In genomic region chr10:30786131-30786530, GRCh38 we compare ENCODE assay signal across 9 cellular contexts.
DNase-seq lines count a peak whose midpoint lies in the region; ATAC-seq, FAIRE-seq and TF ChIP-seq lines count a peak whose summit lies in the region.
"Had no signal": no experiment of that assay in that cellular context is flagged by ENCODE, and none has a peak within 500 bp of the region (broad histone marks: within the 10 kb centered on the region; RNA-seq: fewer than 3 reads in every experiment).

No MANE protein-coding gene starts in this region.

- no peak for DNase-seq in CD4-positive, alpha-beta memory T cell
- DNase-seq in LHCN-M2 (ENCODE audit: low read depth) (peak; percentile 89), endothelial cell of umbilical vein (ENCODE audit: low read depth, low spot score) (no peak), psoas muscle (no peak), posterior vena cava (ENCODE audit: low spot score) (no peak), GDM1 (lab: John Stamatoyannopoulos, UW) (no peak), NCI-H526 treated with DMSO at 0.1 percent for 48 hours (lab: John Stamatoyannopoulos, UW) (no peak)
- no peak for DNase-seq in activated CD8-positive, alpha-beta memory T cell treated with anti-CD3 and anti-CD28 coated beads, Interleukin-2, amount 50 U/mL, for 48 hours
- DNase-seq: NCI-H1092 treated with DMSO at 0.1 percent for 48 hours had no signal

- H3K9ac ChIP-seq in endothelial cell of umbilical vein (replicated peaks; ENCODE audit: extremely low read depth, insufficient read depth, low read length) = no peak overlapping the region

- peaks cover 31% of the 10 kb centered on the region for H3K4me1 ChIP-seq in CD4-positive, alpha-beta memory T cell (ENCODE audit: insufficient read depth, low read length)
- peaks cover 46% of the 10 kb centered on the region for H3K4me1 ChIP-seq in endothelial cell of umbilical vein (ENCODE audit: control insufficient read depth, extremely low read depth, insufficient read depth, low read length)
- peaks cover 20% of the 10 kb centered on the region for H3K4me1 ChIP-seq in psoas muscle

- no TSS peak for BruUV-seq in endothelial cell of umbilical vein (replicated peaks; lab: Mats Ljungman, UMichigan)

- peak; percentile 24 for FAIRE-seq in endothelial cell of umbilical vein (lab: Jason Lieb, UNC)

- H2AFZ ChIP-seq in endothelial cell of umbilical vein (ENCODE audit: low read depth, low read length) = no peak overlapping the region

- peak overlapping the region in 6 of 7 donors; percentile 4 to 62 (median 46) for H3K27ac Mint-ChIP-seq in CD4-positive, alpha-beta memory T cell

- H3K4me3 Mint-ChIP-seq in CD4-positive, alpha-beta memory T cell = peak overlapping the region; percentile 36 to 85 (median 66)

- no peak for TF ChIP-seq POLR2A in endothelial cell of umbilical vein (IDR thresholded peaks at IDR 0.05; ENCODE audit: low read depth, low read length)

- H3K9me3 Mint-ChIP-seq in CD4-positive, alpha-beta memory T cell = peaks cover 0 to 2% (median 0%) of the 10 kb centered on the region in 8 donors

- intact Hi-C loops in CD4-positive, alpha-beta memory T cell (cut with micrococcal nuclease) = no loop called here
- intact Hi-C loops in endothelial cell of umbilical vein (cut with micrococcal nuclease) (no loop called here), psoas muscle (cut with DNase I) (loop anchor here (10.0 kb wide), 6 partner anchors 249 to 1019 kb away; partner anchors contain the start of genes ZEB1 (in 1 of the 2) and ZNF438 (in 1 of the 2)), posterior vena cava (cut with DNase I) (loop anchor here in 1 of 2 donors (10.0 kb wide), 2 partner anchors 249 to 539 kb away; partner anchors contain the start of gene ZNF438)

- no peaks in the 10 kb centered on the region for H3K36me3 ChIP-seq in CD4-positive, alpha-beta memory T cell (ENCODE audit: insufficient read depth, low read length)
- H3K36me3 ChIP-seq in endothelial cell of umbilical vein (ENCODE audit: control insufficient read depth in 2 of 2, extremely low read depth in 1 of 2, insufficient read depth in 2 of 2, low read length in 2 of 2) = no peaks in the 10 kb centered on the region
- no peaks in the 10 kb centered on the region for H3K36me3 ChIP-seq in psoas muscle (ENCODE audit: insufficient read depth in 1 of 2, low read depth in 1 of 2)

- no peaks in the 10 kb centered on the region for H4K20me1 ChIP-seq in endothelial cell of umbilical vein (replicated peaks; ENCODE audit: control insufficient read depth, extremely low read depth, insufficient read depth, low read length)

- H3K9me3 ChIP-seq in CD4-positive, alpha-beta memory T cell (ENCODE audit: control insufficient read depth in 1 of 2, low read length in 2 of 2) = no peaks in the 10 kb centered on the region
- H3K9me3 ChIP-seq in endothelial cell of umbilical vein (replicated peaks; ENCODE audit: control insufficient read depth, insufficient read depth, low read length) = no peaks in the 10 kb centered on the region
- no peaks in the 10 kb centered on the region for H3K9me3 ChIP-seq in psoas muscle

- CTCF ChIA-PET in CD4-positive, alpha-beta memory T cell (lab: Charles Lee; ENCODE audit: partially characterized antibody) = interaction anchor here (0.8 to 4.6 kb wide), 10 partner anchors 10 to 982 kb away, joined by 3 to 56 read pairs (median 7); partner anchors contain the start of gene ZNF438
- CTCF ChIA-PET in endothelial cell of umbilical vein (lab: Charles Lee) = interaction anchor here (0.9 to 5.6 kb wide), 5 partner anchors 23 to 246 kb away, joined by 3 to 44 read pairs (median 9); partner anchors contain the start of gene ZNF438

- H3K4me2 ChIP-seq in endothelial cell of umbilical vein (ENCODE audit: insufficient read depth, low read length) = no peak overlapping the region

- no peak for TF ChIP-seq CTCF in endothelial cell of umbilical vein (IDR thresholded peaks at IDR 0.05; ENCODE audit: extremely low read depth in 1 of 2, insufficient read depth in 1 of 2, low read depth in 1 of 2, low read length in 2 of 2)
- no peak for TF ChIP-seq CTCF in psoas muscle (IDR thresholded peaks at IDR 0.05)

- H3K4me3 ChIP-seq in CD4-positive, alpha-beta memory T cell (ENCODE audit: low read length in 2 of 2) = no peak overlapping the region
- no peak overlapping the region for H3K4me3 ChIP-seq in endothelial cell of umbilical vein (replicated peaks in 1 of 3; ENCODE audit: insufficient read depth in 1 of 3, low read depth in 1 of 3, low read length in 3 of 3)
- no peak overlapping the region for H3K4me3 ChIP-seq in psoas muscle

- no peak overlapping the region for H3K27ac ChIP-seq in CD4-positive, alpha-beta memory T cell (ENCODE audit: low read depth, low read length)
- H3K27ac ChIP-seq in endothelial cell of umbilical vein (ENCODE audit: insufficient read depth, low read depth, low read length) = no peak overlapping the region
- H3K27ac ChIP-seq in psoas muscle = peak overlapping the region; percentile 92

- H3K27me3 Mint-ChIP-seq in CD4-positive, alpha-beta memory T cell = no peaks in the 10 kb centered on the region

- H3K36me3 Mint-ChIP-seq in CD4-positive, alpha-beta memory T cell = peaks cover 0 to 4% of the 10 kb centered on the region in 2 donors

- POLR2A ChIA-PET in CD4-positive, alpha-beta memory T cell (lab: Charles Lee; ENCODE audit: partially characterized antibody) = interaction anchor here (2.7 kb wide), 1 partner anchor 246 kb away, joined by 40 read pairs; the partner anchor contains the start of gene ZNF438
- POLR2A ChIA-PET in endothelial cell of umbilical vein (lab: Charles Lee) = no interaction called here

- ATAC-seq in psoas muscle = no peak

- H3K27me3 ChIP-seq in CD4-positive, alpha-beta memory T cell (ENCODE audit: insufficient read depth, low read length) = no peaks in the 10 kb centered on the region
- H3K27me3 ChIP-seq in endothelial cell of umbilical vein (ENCODE audit: control insufficient read depth in 2 of 2, insufficient read depth in 2 of 2, low read length in 2 of 2) (no peaks in the 10 kb centered on the region), psoas muscle (ENCODE audit: insufficient read depth in 3 of 3, low read length in 2 of 3) (no peaks in the 10 kb centered on the region)

- no peaks in the 10 kb centered on the region for H3K9me1 ChIP-seq in endothelial cell of umbilical vein (replicated peaks; ENCODE audit: control insufficient read depth, extremely low read depth, insufficient read depth, low read length)

- no peaks in the 10 kb centered on the region for H3K79me2 ChIP-seq in endothelial cell of umbilical vein (ENCODE audit: control insufficient read depth, insufficient read depth, low read length)

- dilution Hi-C loops in endothelial cell of umbilical vein (cut with MboI; ENCODE audit: extremely low pct_ligation_motif_present, low sequenced_read_pairs) = no loop called here

- peaks cover 12 to 45% (median 28%) of the 10 kb centered on the region in 4 donors for H3K4me1 Mint-ChIP-seq in CD4-positive, alpha-beta memory T cell

TF ChIP-seq in endothelial cell of umbilical vein, 7 proteins besides CTCF, POLR2A, EP300 and RAD21:
- TF ChIP-seq FOS (IDR thresholded peaks at IDR 0.05; ENCODE audit: borderline replicate concordance, insufficient read depth, low read length) = no peak
- TF ChIP-seq MAX (IDR thresholded peaks at IDR 0.05; ENCODE audit: insufficient read depth, insufficient read length) = no peak
- TF ChIP-seq EZH2 (IDR thresholded peaks at IDR 0.05; ENCODE audit: borderline replicate concordance, low read depth, low read length, severe bottlenecking) = no peak
- no peak for TF ChIP-seq JUN (IDR thresholded peaks at IDR 0.05; ENCODE audit: borderline replicate concordance, insufficient read depth, insufficient read length, low read depth)
- no peak for TF ChIP-seq POLR2AphosphoS5 (IDR thresholded peaks at IDR 0.05; ENCODE audit: insufficient read depth, low read depth, low read length)
- TF ChIP-seq MYC (IDR thresholded peaks at IDR 0.05; ENCODE audit: low read depth, low read length) = no peak
- no peak for TF ChIP-seq GATA2 (IDR thresholded peaks at IDR 0.05; ENCODE audit: insufficient read depth, insufficient read length, low read depth, low read length)

Comparison
In these comparisons a context has a peak if more than half of its experiments do, and no peak if none do; other contexts are left out.
1. intact Hi-C loops: an anchor here in psoas muscle (10.0 kb wide); none called in CD4-positive, alpha-beta memory T cell and endothelial cell of umbilical vein.